8 cellular contexts compared by ENCODE assay signal in genomic region chr10:98446656-98447221, GRCh38. TPM values are rescaled to one million over a fixed set of nuclear protein-coding genes. Genes with fewer than 3 reads are reported as not detected.
DNase-seq lines count a peak whose midpoint lies in the region; ATAC-seq and TF ChIP-seq lines count a peak whose summit lies in the region.

TSS of gene HPS1 (minus strand) at chr10:98446935. CDS start at chr10:98443240, 3,695 bp downstream.

- intact Hi-C loops in lower leg skin (cut with DNase I; ENCODE audit: low total_unique reads), result no loop called here

- H3K4me3 ChIP-seq in lower leg skin (ENCODE audit: low read depth, poor library complexity, severe bottlenecking), result peak within 1 kb of the TSS; percentile 63

- ATAC-seq in HG02870 (IDR thresholded peaks at IDR 0.05; ENCODE audit: unreplicated experiment), result peak; percentile 82

- peak; percentile 51 for DNase-seq in NCI-H82 (lab: John Stamatoyannopoulos, UW)
- no peak for DNase-seq in NCI-H82 treated with DMSO at 0.1 percent for 48 hours (lab: John Stamatoyannopoulos, UW; ENCODE audit: unreplicated experiment)
- DNase-seq in NCI-H2171 (lab: John Stamatoyannopoulos, UW), result peak; percentile 67
- DNase-seq in activated CD4-positive, alpha-beta T cell treated with anti-CD3 and anti-CD28 coated beads, Interleukin-2, amount 50 U/mL, for 1 hour, result peak; percentile 72
- peak; percentile 40 to 66 for DNase-seq in dermis microvascular lymphatic vessel endothelial cell (ENCODE audit: low read depth in 2 of 2)
- DNase-seq in lower leg skin (ENCODE audit: low spot score in 2 of 2), result peak; percentile 71 to 97
- peak; percentile 80 to 89 for DNase-seq in stimulated activated CD4-positive, alpha-beta T cell treated with anti-CD3 and anti-CD28 coated beads, Interleukin-4, amount 100 ng/mL, for 4 hours

- TF ChIP-seq POLR2A in lower leg skin (IDR thresholded peaks at IDR 0.05), result peak in 1 of 2 donors; percentile 90

- 5 to 7% methylated on average over 17 to 24 of the region's 47 CpGs for WGBS in lower leg skin, 2 donors

- TF ChIP-seq CTCF in lower leg skin (IDR thresholded peaks at IDR 0.05), result peak in 1 of 3 donors; percentile 9

RNA-seq across cellular contexts. Expression of gene HPS1, which starts in this region (rescaled TPM):
- total RNA-seq in dermis microvascular lymphatic vessel endothelial cell (22.3 and 28.1 TPM in 2 replicates), lower leg skin (10 to 100 TPM; 23.3 to 63.9 (median 54.8) TPM)
